29 cellular contexts compared by ENCODE assay signal in genomic region chr1:205974712-205975111, GRCh38. TPM values are rescaled to one million over a fixed set of nuclear protein-coding genes. Genes with fewer than 3 reads are reported as not detected.
"Had no signal": no experiment of that assay in that cellular context is flagged by ENCODE, and none has a peak within 500 bp of the region (broad histone marks: within the 10 kb centered on the region; RNA-seq: fewer than 3 reads in every experiment).

No MANE protein-coding gene starts in this region.

- ATAC-seq: activated CD4-positive, alpha-beta T cell treated with anti-CD3 and anti-CD28 coated beads for 36 hours; activated T-cell treated with anti-CD3 and anti-CD28 coated beads, Interleukin-2, amount 50 U/mL, for 72 hours; naive thymus-derived CD8-positive, alpha-beta T cell; sciatic nerve; stimulated activated naive CD8-positive, alpha-beta T cell treated with anti-CD3 and anti-CD28 coated beads, Interleukin-15, Interleukin-2, amounts not matched to agents 100 U/mL and 50 U/mL, for 24 hours; upper lobe of right lung had no signal

- H3K4me3 Mint-ChIP-seq: activated CD4-positive, alpha-beta T cell treated with anti-CD3 and anti-CD28 coated beads for 36 hours; activated naive CD8-positive, alpha-beta T cell treated with anti-CD3 and anti-CD28 coated beads for 36 hours; activated T-cell treated with anti-CD3 and anti-CD28 coated beads, Interleukin-2, amount 50 U/mL, for 72 hours; central memory CD8-positive, alpha-beta T cell; dendritic cell treated with granulocyte-macrophage colony-stimulating factor and Interleukin-4, amounts not matched to agents 40 ng/mL and 50 ng/mL, for 4 days; memory B cell; naive thymus-derived CD8-positive, alpha-beta T cell had no signal

- H3K27ac ChIP-seq: epithelial cell of prostate, esophagus squamous epithelium, upper lobe of right lung had no signal

- H3K27me3 Mint-ChIP-seq: activated CD4-positive, alpha-beta T cell treated with anti-CD3 and anti-CD28 coated beads for 36 hours; activated naive CD8-positive, alpha-beta T cell treated with anti-CD3 and anti-CD28 coated beads for 36 hours; central memory CD8-positive, alpha-beta T cell; progenitor cell of endocrine pancreas had no signal

- H3K27me3 ChIP-seq: heart right ventricle, upper lobe of right lung had no signal

- H3K36me3 Mint-ChIP-seq: activated naive CD8-positive, alpha-beta T cell treated with anti-CD3 and anti-CD28 coated beads for 36 hours; memory B cell; naive thymus-derived CD8-positive, alpha-beta T cell had no signal

- H3K9me3 Mint-ChIP-seq: central memory CD8-positive, alpha-beta T cell; dendritic cell treated with granulocyte-macrophage colony-stimulating factor and Interleukin-4, amounts not matched to agents 40 ng/mL and 50 ng/mL, for 4 days; memory B cell; naive thymus-derived CD8-positive, alpha-beta T cell had no signal

- H3K4me1 Mint-ChIP-seq: activated CD4-positive, alpha-beta T cell treated with anti-CD3 and anti-CD28 coated beads for 36 hours; activated naive CD8-positive, alpha-beta T cell treated with anti-CD3 and anti-CD28 coated beads for 36 hours; central memory CD8-positive, alpha-beta T cell had no signal

- DNase-seq: activated CD4-positive, alpha-beta T cell treated with anti-CD3 and anti-CD28 coated beads for 36 hours; activated CD4-positive, alpha-beta T cell treated with anti-CD3 and anti-CD28 coated beads, Interleukin-2, amount 50 U/mL, for 4 hours; activated naive CD4-positive, alpha-beta T cell; activated naive CD8-positive, alpha-beta T cell treated with anti-CD3 and anti-CD28 coated beads for 36 hours; activated T-cell treated with anti-CD3 and anti-CD28 coated beads for 4 hours; activated T-cell treated with anti-CD3 and anti-CD28 coated beads, Interleukin-2, amount 50 U/mL, for 72 hours; amniotic stem cell; esophagus squamous epithelium; foreskin melanocyte; heart right ventricle; naive thymus-derived CD8-positive, alpha-beta T cell; stimulated activated CD4-positive, alpha-beta T cell treated with anti-CD3 and anti-CD28 coated beads, Interleukin-12 subunit alpha, Interleukin-12 subunit beta, amount 100 ng/mL, for 4 hours; stimulated activated CD4-positive, alpha-beta T cell treated with anti-CD3 and anti-CD28 coated beads, Interleukin-4, amount 100 ng/mL, for 1 hour; stimulated activated naive CD8-positive, alpha-beta T cell treated with anti-CD3 and anti-CD28 coated beads, Interleukin-15, Interleukin-2, amounts not matched to agents 100 U/mL and 50 U/mL, for 24 hours; substantia nigra; T-helper 2 cell had no signal

- H3K9me3 ChIP-seq: esophagus squamous epithelium, heart right ventricle, upper lobe of right lung had no signal

- H3K36me3 ChIP-seq: heart right ventricle, upper lobe of right lung had no signal

- H3K4me3 ChIP-seq: esophagus squamous epithelium, heart right ventricle, skin epidermis, upper lobe of right lung had no signal

- H3K27ac Mint-ChIP-seq: activated CD4-positive, alpha-beta T cell treated with anti-CD3 and anti-CD28 coated beads for 36 hours; activated naive CD8-positive, alpha-beta T cell treated with anti-CD3 and anti-CD28 coated beads for 36 hours; activated T-cell treated with anti-CD3 and anti-CD28 coated beads, Interleukin-2, amount 50 U/mL, for 72 hours; dendritic cell treated with granulocyte-macrophage colony-stimulating factor and Interleukin-4, amounts not matched to agents 40 ng/mL and 50 ng/mL, for 4 days; memory B cell; progenitor cell of endocrine pancreas had no signal

- FAIRE-seq: astrocyte had no signal

RNA-seq across cellular contexts. Expression of gene RAB7B, which starts 28.5 kb away (rescaled TPM):
- total RNA-seq: activated CD4-positive, alpha-beta T cell treated with anti-CD3 and anti-CD28 coated beads for 36 hours; activated naive CD8-positive, alpha-beta T cell treated with anti-CD3 and anti-CD28 coated beads for 36 hours; activated T-cell treated with anti-CD3 and anti-CD28 coated beads, Interleukin-2, amount 50 U/mL, for 72 hours; glomerular endothelial cell; naive thymus-derived CD8-positive, alpha-beta T cell; progenitor cell of endocrine pancreas had no signal
- polyA plus RNA-seq: naive thymus-derived CD8-positive, alpha-beta T cell had no signal

RNA-seq across cellular contexts. Expression of gene SLC26A9, which starts 31.5 kb away (rescaled TPM):
- total RNA-seq: activated CD4-positive, alpha-beta T cell treated with anti-CD3 and anti-CD28 coated beads for 36 hours; activated naive CD8-positive, alpha-beta T cell treated with anti-CD3 and anti-CD28 coated beads for 36 hours; activated T-cell treated with anti-CD3 and anti-CD28 coated beads, Interleukin-2, amount 50 U/mL, for 72 hours; astrocyte; kidney epithelial cell; naive thymus-derived CD8-positive, alpha-beta T cell; osteocyte; sciatic nerve had no signal
- polyA plus RNA-seq: naive thymus-derived CD8-positive, alpha-beta T cell had no signal

RNA-seq across cellular contexts. Expression of gene CTSE, which starts 49.0 kb away (rescaled TPM):
- total RNA-seq: activated CD4-positive, alpha-beta T cell treated with anti-CD3 and anti-CD28 coated beads for 36 hours; activated naive CD8-positive, alpha-beta T cell treated with anti-CD3 and anti-CD28 coated beads for 36 hours; activated T-cell treated with anti-CD3 and anti-CD28 coated beads, Interleukin-2, amount 50 U/mL, for 72 hours; astrocyte; glomerular endothelial cell; heart right ventricle; kidney epithelial cell; lower leg skin; naive thymus-derived CD8-positive, alpha-beta T cell; osteocyte had no signal
- polyA plus RNA-seq: naive thymus-derived CD8-positive, alpha-beta T cell had no signal
